ENCODE assay signal across 1 cellular context in the genomic region with DNA sequence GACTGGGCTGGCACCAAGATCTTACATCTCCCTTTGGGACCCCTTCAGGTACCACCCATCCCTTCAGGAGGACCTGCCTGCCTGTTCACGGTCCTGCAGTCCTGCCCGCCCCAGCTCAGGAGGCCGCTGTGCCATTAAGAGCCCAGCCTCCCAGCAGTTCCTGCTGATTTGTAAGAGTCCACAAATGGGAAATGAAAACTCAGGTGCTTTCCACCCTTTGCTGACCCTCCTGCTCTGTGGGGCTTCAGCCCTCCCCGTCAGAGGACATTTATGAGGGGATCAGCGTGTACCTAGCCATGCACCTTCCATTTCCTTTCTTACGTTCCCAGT.
TF ChIP-seq lines count a peak whose summit lies in the region.

No MANE protein-coding gene starts in this region.

TF ChIP-seq in GM12878, 131 proteins besides CTCF, POLR2A, EP300 and RAD21:
- TF ChIP-seq ZNF622 (IDR thresholded peaks at IDR 0.05) (no peak), POLR2AphosphoS5 (IDR thresholded peaks at IDR 0.05; ENCODE audit: low read length) (peak; percentile 12; the same call in 1 of the 2 replicates), SPI1 (IDR thresholded peaks at IDR 0.05; ENCODE audit: borderline replicate concordance, insufficient read depth, low read depth, low read length) (peak; percentile 80), SMARCA5 (IDR thresholded peaks at IDR 0.05) (no peak), IKZF2 (IDR thresholded peaks at IDR 0.05) (peak in 1 of 2 experiments; percentile 31; a peak in 1 of 4 replicates), PAX5 (IDR thresholded peaks at IDR 0.05; ENCODE audit: borderline replicate concordance, low read depth, low read length) (peak; percentile 22; the same call in 1 of the 2 replicates), IKZF1 (conservative IDR thresholded peaks at IDR 0.05) (peak; percentile 58), SMC3 (IDR thresholded peaks at IDR 0.05; ENCODE audit: borderline replicate concordance, low read length) (no peak), GATAD2B (conservative IDR thresholded peaks at IDR 0.05; ENCODE audit: low read depth) (0 out of 2 replicates have a peak, but pooled peaks have one; percentile 35), SREBF2 (IDR thresholded peaks at IDR 0.05; ENCODE audit: low read length) (no peak), FOXK2 (IDR thresholded peaks at IDR 0.05) (no peak), MYB (IDR thresholded peaks at IDR 0.05; ENCODE audit: borderline replicate concordance, low read depth, low read length) (no peak), NR2F1 (conservative IDR thresholded peaks at IDR 0.05) (0 out of 2 replicates have a peak, but pooled peaks have one; percentile 7)
- TF ChIP-seq, protein P1, sequence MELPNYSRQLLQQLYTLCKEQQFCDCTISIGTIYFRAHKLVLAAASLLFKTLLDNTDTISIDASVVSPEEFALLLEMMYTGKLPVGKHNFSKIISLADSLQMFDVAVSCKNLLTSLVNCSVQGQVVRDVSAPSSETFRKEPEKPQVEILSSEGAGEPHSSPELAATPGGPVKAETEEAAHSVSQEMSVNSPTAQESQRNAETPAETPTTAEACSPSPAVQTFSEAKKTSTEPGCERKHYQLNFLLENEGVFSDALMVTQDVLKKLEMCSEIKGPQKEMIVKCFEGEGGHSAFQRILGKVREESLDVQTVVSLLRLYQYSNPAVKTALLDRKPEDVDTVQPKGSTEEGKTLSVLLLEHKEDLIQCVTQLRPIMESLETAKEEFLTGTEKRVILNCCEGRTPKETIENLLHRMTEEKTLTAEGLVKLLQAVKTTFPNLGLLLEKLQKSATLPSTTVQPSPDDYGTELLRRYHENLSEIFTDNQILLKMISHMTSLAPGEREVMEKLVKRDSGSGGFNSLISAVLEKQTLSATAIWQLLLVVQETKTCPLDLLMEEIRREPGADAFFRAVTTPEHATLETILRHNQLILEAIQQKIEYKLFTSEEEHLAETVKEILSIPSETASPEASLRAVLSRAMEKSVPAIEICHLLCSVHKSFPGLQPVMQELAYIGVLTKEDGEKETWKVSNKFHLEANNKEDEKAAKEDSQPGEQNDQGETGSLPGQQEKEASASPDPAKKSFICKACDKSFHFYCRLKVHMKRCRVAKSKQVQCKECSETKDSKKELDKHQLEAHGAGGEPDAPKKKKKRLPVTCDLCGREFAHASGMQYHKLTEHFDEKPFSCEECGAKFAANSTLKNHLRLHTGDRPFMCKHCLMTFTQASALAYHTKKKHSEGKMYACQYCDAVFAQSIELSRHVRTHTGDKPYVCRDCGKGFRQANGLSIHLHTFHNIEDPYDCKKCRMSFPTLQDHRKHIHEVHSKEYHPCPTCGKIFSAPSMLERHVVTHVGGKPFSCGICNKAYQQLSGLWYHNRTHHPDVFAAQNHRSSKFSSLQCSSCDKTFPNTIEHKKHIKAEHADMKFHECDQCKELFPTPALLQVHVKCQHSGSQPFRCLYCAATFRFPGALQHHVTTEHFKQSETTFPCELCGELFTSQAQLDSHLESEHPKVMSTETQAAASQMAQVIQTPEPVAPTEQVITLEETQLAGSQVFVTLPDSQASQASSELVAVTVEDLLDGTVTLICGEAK (IDR thresholded peaks at IDR 0.05; ENCODE audit: borderline replicate concordance) = no peak
- TF ChIP-seq, protein P2, sequence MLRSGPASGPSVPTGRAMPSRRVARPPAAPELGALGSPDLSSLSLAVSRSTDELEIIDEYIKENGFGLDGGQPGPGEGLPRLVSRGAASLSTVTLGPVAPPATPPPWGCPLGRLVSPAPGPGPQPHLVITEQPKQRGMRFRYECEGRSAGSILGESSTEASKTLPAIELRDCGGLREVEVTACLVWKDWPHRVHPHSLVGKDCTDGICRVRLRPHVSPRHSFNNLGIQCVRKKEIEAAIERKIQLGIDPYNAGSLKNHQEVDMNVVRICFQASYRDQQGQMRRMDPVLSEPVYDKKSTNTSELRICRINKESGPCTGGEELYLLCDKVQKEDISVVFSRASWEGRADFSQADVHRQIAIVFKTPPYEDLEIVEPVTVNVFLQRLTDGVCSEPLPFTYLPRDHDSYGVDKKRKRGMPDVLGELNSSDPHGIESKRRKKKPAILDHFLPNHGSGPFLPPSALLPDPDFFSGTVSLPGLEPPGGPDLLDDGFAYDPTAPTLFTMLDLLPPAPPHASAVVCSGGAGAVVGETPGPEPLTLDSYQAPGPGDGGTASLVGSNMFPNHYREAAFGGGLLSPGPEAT (IDR thresholded peaks at IDR 0.05; ENCODE audit: low read depth) = peak; percentile 41; the same call in 1 of the 2 replicates
- TF ChIP-seq, protein P3, sequence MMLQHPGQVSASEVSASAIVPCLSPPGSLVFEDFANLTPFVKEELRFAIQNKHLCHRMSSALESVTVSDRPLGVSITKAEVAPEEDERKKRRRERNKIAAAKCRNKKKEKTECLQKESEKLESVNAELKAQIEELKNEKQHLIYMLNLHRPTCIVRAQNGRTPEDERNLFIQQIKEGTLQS (IDR thresholded peaks at IDR 0.05; ENCODE audit: borderline replicate concordance, extremely low read depth, low read depth, low read length) = no peak
- TF ChIP-seq, protein P4, sequence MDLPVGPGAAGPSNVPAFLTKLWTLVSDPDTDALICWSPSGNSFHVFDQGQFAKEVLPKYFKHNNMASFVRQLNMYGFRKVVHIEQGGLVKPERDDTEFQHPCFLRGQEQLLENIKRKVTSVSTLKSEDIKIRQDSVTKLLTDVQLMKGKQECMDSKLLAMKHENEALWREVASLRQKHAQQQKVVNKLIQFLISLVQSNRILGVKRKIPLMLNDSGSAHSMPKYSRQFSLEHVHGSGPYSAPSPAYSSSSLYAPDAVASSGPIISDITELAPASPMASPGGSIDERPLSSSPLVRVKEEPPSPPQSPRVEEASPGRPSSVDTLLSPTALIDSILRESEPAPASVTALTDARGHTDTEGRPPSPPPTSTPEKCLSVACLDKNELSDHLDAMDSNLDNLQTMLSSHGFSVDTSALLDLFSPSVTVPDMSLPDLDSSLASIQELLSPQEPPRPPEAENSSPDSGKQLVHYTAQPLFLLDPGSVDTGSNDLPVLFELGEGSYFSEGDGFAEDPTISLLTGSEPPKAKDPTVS (IDR thresholded peaks at IDR 0.05; ENCODE audit: low read depth, low read length) = no peak
